18 cellular contexts compared by ENCODE assay signal in the genomic region with DNA sequence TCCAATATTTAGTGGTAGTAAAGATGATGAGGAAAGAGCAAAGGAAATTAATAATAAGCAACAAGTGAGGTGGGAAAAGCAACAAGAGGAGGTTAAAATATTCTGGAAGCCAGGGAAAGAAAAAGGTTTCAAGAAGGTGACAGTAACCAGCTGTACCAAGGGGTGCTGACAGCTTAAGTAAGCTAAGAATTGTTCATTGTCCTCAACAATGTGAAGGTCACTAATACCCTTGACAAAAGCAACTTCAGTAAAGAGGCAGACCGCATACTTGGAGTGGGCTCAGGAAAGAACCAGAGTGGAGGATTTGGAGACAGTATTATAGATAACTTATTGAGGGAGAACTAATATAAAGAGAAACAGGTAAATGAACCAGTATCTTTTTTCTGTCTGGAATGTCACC.
DNase-seq lines count a peak whose midpoint lies in the region; ATAC-seq and TF ChIP-seq lines count a peak whose summit lies in the region.
"Had no signal": no experiment of that assay in that cellular context is flagged by ENCODE, and none has a peak within 500 bp of the region (broad histone marks: within the 10 kb centered on the region; RNA-seq: fewer than 3 reads in every experiment).

No MANE protein-coding gene starts in this region.

- peaks cover 22% of the 10 kb centered on the region for H3K4me1 ChIP-seq in left ventricle myocardium inferior
- H3K4me1 ChIP-seq: BLaER1, Caco-2 had no signal

- TF ChIP-seq CTCF in fibroblast of pulmonary artery (IDR thresholded peaks at IDR 0.05; ENCODE audit: low read length, missing control alignments) (no peak), left ventricle myocardium inferior (IDR thresholded peaks at IDR 0.05; ENCODE audit: borderline replicate concordance) (no peak)

- no peaks in the 10 kb centered on the region for H3K36me3 Mint-ChIP-seq in activated naive CD4-positive, alpha-beta T cell treated with anti-CD3 and anti-CD28 coated beads for 36 hours (ENCODE audit: low read depth)
- H3K36me3 Mint-ChIP-seq: CD4-positive, CD25-positive, alpha-beta regulatory T cell; CD8-positive, alpha-beta T cell had no signal

- ATAC-seq in Right ventricle myocardium inferior = peak; percentile 60
- ATAC-seq in GM21576 (IDR thresholded peaks at IDR 0.05; ENCODE audit: unreplicated experiment) = no peak
- ATAC-seq: CD8-positive, alpha-beta T cell; HCT116 had no signal

- CTCF ChIA-PET in activated naive CD4-positive, alpha-beta T cell treated with anti-CD3 and anti-CD28 coated beads for 36 hours (lab: Charles Lee) = interaction anchor here (0.6 kb wide), 1 partner anchor 92 kb away, joined by 6 read pairs; no protein-coding TSS in a partner anchor

- DNase-seq in Right ventricle myocardium inferior (ENCODE audit: missing footprints) = no peak
- no peak for DNase-seq in cardiac septum (ENCODE audit: low spot score)
- peak; percentile 9 for DNase-seq in fibroblast of pulmonary artery (ENCODE audit: low read depth)
- DNase-seq in left ventricle myocardium inferior = no peak
- no peak for DNase-seq in activated naive CD4-positive, alpha-beta T cell treated with anti-CD3 and anti-CD28 coated beads for 36 hours
- DNase-seq: Caco-2; CD4-positive, CD25-positive, alpha-beta regulatory T cell; CD8-positive, alpha-beta T cell; DMS153; DND-41; GM23248; H9 had no signal

- H3K27me3 Mint-ChIP-seq in activated naive CD4-positive, alpha-beta T cell treated with anti-CD3 and anti-CD28 coated beads for 36 hours (ENCODE audit: low read depth) = no peaks in the 10 kb centered on the region
- H3K27me3 Mint-ChIP-seq: B cell; CD4-positive, CD25-positive, alpha-beta regulatory T cell had no signal

- peak overlapping the region; percentile 11 for H3K27ac ChIP-seq in left ventricle myocardium inferior (replicated peaks)
- H3K27ac ChIP-seq: 22Rv1, BLaER1, C4-2B, GM23248 had no signal

- H3K27ac Mint-ChIP-seq in activated naive CD4-positive, alpha-beta T cell treated with anti-CD3 and anti-CD28 coated beads for 36 hours = no peak overlapping the region
- H3K27ac Mint-ChIP-seq: B cell; CD4-positive, CD25-positive, alpha-beta regulatory T cell; CD8-positive, alpha-beta T cell; H9 had no signal

- no peaks in the 10 kb centered on the region for H3K27me3 ChIP-seq in left ventricle myocardium inferior (ENCODE audit: low read depth)
- H3K27me3 ChIP-seq: BLaER1 had no signal

- peaks cover 18% of the 10 kb centered on the region for H3K36me3 ChIP-seq in left ventricle myocardium inferior

- no peaks in the 10 kb centered on the region for H3K9me3 ChIP-seq in left ventricle myocardium inferior (replicated peaks)
- H3K9me3 ChIP-seq: BLaER1, Caco-2 had no signal

- no peaks in the 10 kb centered on the region for H3K4me1 Mint-ChIP-seq in activated naive CD4-positive, alpha-beta T cell treated with anti-CD3 and anti-CD28 coated beads for 36 hours (ENCODE audit: low read depth)
- H3K4me1 Mint-ChIP-seq: B cell; CD4-positive, CD25-positive, alpha-beta regulatory T cell; H9 had no signal

- no peaks in the 10 kb centered on the region for H3K9me3 Mint-ChIP-seq in activated naive CD4-positive, alpha-beta T cell treated with anti-CD3 and anti-CD28 coated beads for 36 hours
- H3K9me3 Mint-ChIP-seq: CD8-positive, alpha-beta T cell; H9 had no signal

- no peak overlapping the region for H3K4me3 ChIP-seq in fibroblast of pulmonary artery (replicated peaks; ENCODE audit: low read depth, low read length)
- H3K4me3 ChIP-seq in left ventricle myocardium inferior = no peak overlapping the region
- H3K4me3 ChIP-seq: BLaER1, GM23248 had no signal

- intact Hi-C loops in Right ventricle myocardium inferior (cut with DNase I) (loop anchor here (10.0 kb wide), 2 partner anchors 220 to 340 kb away; no protein-coding TSS in a partner anchor), cardiac septum (cut with DNase I) (loop anchor here (10.0 kb wide), 1 partner anchor 220 kb away; no protein-coding TSS in a partner anchor), left ventricle myocardium inferior (cut with micrococcal nuclease) (no loop called here)
- intact Hi-C loops in activated naive CD4-positive, alpha-beta T cell treated with anti-CD3 and anti-CD28 coated beads for 36 hours (cut with micrococcal nuclease) = no loop called here

- no peak overlapping the region for H3K4me3 Mint-ChIP-seq in activated naive CD4-positive, alpha-beta T cell treated with anti-CD3 and anti-CD28 coated beads for 36 hours
- H3K4me3 Mint-ChIP-seq: B cell; CD4-positive, CD25-positive, alpha-beta regulatory T cell; CD8-positive, alpha-beta T cell; H9 had no signal

Comparison
In these comparisons a context has a peak if more than half of its experiments do, and no peak if none do; other contexts are left out.
1. intact Hi-C loops: an anchor here in Right ventricle myocardium inferior (10.0 kb wide) and cardiac septum (10.0 kb wide); none called in left ventricle myocardium inferior and activated naive CD4-positive, alpha-beta T cell treated with anti-CD3 and anti-CD28 coated beads for 36 hours.